Comparison of ENCODE assay signal across 16 cellular contexts in the genomic region with DNA sequence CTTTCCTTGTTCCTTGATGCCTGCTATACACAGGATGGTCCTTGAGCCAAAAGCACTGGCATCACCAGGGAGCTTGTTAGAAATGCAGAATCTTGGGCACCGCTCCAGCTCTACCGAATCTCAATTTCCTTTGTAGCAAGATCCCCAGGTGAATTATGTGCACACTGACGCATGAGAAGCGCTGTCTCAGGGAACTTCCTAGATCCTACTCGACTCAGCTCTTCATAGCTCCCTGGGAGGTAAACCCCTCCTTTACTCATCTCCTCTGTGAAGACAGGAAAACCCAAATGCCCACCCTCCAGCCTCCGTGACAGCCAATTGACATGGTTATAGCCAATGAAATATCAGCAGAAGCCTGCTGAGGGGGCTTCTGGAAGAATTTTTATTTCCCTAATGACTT. TPM values are rescaled to one million over a fixed set of nuclear protein-coding genes. Genes with fewer than 3 reads are reported as not detected.
DNase-seq lines count a peak whose midpoint lies in the region; ATAC-seq, FAIRE-seq and TF ChIP-seq lines count a peak whose summit lies in the region.
"Had no signal": no experiment of that assay in that cellular context is flagged by ENCODE, and none has a peak within 500 bp of the region (broad histone marks: within the 10 kb centered on the region; RNA-seq: fewer than 3 reads in every experiment).

No MANE protein-coding gene starts in this region.

- peak overlapping the region; percentile 83 for H3K9ac ChIP-seq in mammary epithelial cell (ENCODE audit: insufficient read depth, low read length)

- H3K4me1 ChIP-seq in mammary epithelial cell (ENCODE audit: insufficient read depth, low read length): peaks cover 68% of the 10 kb centered on the region

- peaks cover 39% of the 10 kb centered on the region for H3K36me3 Mint-ChIP-seq in Calu3 (ENCODE audit: insufficient read depth, unreplicated experiment)
- no peaks in the 10 kb centered on the region for H3K36me3 Mint-ChIP-seq in mesothelial cell of epicardium
- H3K36me3 Mint-ChIP-seq: CD4-positive, CD25-positive, alpha-beta regulatory T cell; naive B cell had no signal

- H3K9me3 ChIP-seq in mammary epithelial cell (replicated peaks; ENCODE audit: insufficient read depth, low read length): no peaks in the 10 kb centered on the region

- H3K79me2 ChIP-seq in mammary epithelial cell (ENCODE audit: insufficient read depth, low read length): peaks cover 85% of the 10 kb centered on the region

- peaks cover 31% of the 10 kb centered on the region for H3K4me1 Mint-ChIP-seq in Calu3 (ENCODE audit: low read depth, unreplicated experiment)
- H3K4me1 Mint-ChIP-seq in mesothelial cell of epicardium: peaks cover 37% of the 10 kb centered on the region

- intact Hi-C loops in Calu3 (cut with micrococcal nuclease; ENCODE audit: unreplicated experiment): loop anchor here (10.0 kb wide), 1 partner anchor 60 kb away; no protein-coding TSS in a partner anchor
- intact Hi-C loops in mammary epithelial cell (cut with micrococcal nuclease): loop anchor here (1.0 to 2.0 kb wide), 2 partner anchors 26 to 62 kb away; no protein-coding TSS in a partner anchor

- no peaks in the 10 kb centered on the region for H3K27me3 ChIP-seq in mammary epithelial cell (ENCODE audit: insufficient read depth, low read length)
- H3K27me3 ChIP-seq: cardiac muscle cell had no signal

- no peaks in the 10 kb centered on the region for H4K20me1 ChIP-seq in mammary epithelial cell (ENCODE audit: insufficient read depth, low read length)

- TF ChIP-seq CTCF in Calu3 (IDR thresholded peaks at IDR 0.05; ENCODE audit: unreplicated experiment) (no peak), mammary epithelial cell (conservative IDR thresholded peaks at IDR 0.05 in 1 of 2, IDR thresholded peaks at IDR 0.05 in 1 of 2; ENCODE audit: extremely low read depth in 1 of 2, insufficient read depth in 1 of 2, low read depth in 1 of 2, low read length in 2 of 2) (no peak), mesothelial cell of epicardium (IDR thresholded peaks at IDR 0.05; ENCODE audit: unreplicated experiment) (no peak)

- H3K27ac ChIP-seq in mammary epithelial cell (ENCODE audit: insufficient read depth, low read depth, low read length): peak overlapping the region; percentile 99
- H3K27ac ChIP-seq: cardiac muscle cell had no signal

- in situ Hi-C loops in mammary epithelial cell (cut with MboI; ENCODE audit: low sequenced_read_pairs in 2 of 2): no loop called here

- TF ChIP-seq POLR2A in GM12891 (IDR thresholded peaks at IDR 0.05; ENCODE audit: low read depth, low read length): no peak

- H3K27me3 Mint-ChIP-seq in Calu3 (ENCODE audit: unreplicated experiment): no peaks in the 10 kb centered on the region
- no peaks in the 10 kb centered on the region for H3K27me3 Mint-ChIP-seq in mesothelial cell of epicardium (ENCODE audit: low read depth)
- H3K27me3 Mint-ChIP-seq: activated T-helper 17 cell treated with anti-CD3 and anti-CD28 coated beads, Interleukin-2, amount 50 U/mL, for 72 hours; CD4-positive, CD25-positive, alpha-beta regulatory T cell; naive B cell had no signal

- dilution Hi-C loops in mammary epithelial cell (cut with HindIII; ENCODE audit: low sequenced_read_pairs): no loop called here

- DNase-seq in Calu3 (no peak), NCI-H146 (lab: John Stamatoyannopoulos, UW) (peak; percentile 74), mammary epithelial cell (peak; percentile 92), mesothelial cell of epicardium (ENCODE audit: low spot score in 2 of 2, unreplicated experiment in 2 of 2) (no peak), GM12891 (ENCODE audit: insufficient read length, low spot score) (no peak), EL (no peak), NCI-H2107 (lab: John Stamatoyannopoulos, UW) (no peak)
- DNase-seq: CD4-positive, CD25-positive, alpha-beta regulatory T cell; naive B cell; stimulated activated CD4-positive, alpha-beta T cell treated with anti-CD3 and anti-CD28 coated beads, Interleukin-12 subunit alpha, Interleukin-12 subunit beta, amount 100 ng/mL, for 4 hours had no signal

- H3K36me3 ChIP-seq in mammary epithelial cell (ENCODE audit: insufficient read depth, low read length): no peaks in the 10 kb centered on the region
- H3K36me3 ChIP-seq: cardiac muscle cell had no signal

- peak overlapping the region; percentile 45 for H3K27ac Mint-ChIP-seq in Calu3 (ENCODE audit: unreplicated experiment)
- H3K27ac Mint-ChIP-seq in mesothelial cell of epicardium: peak overlapping the region; percentile 18
- H3K27ac Mint-ChIP-seq: activated T-helper 17 cell treated with anti-CD3 and anti-CD28 coated beads, Interleukin-2, amount 50 U/mL, for 72 hours; CD4-positive, CD25-positive, alpha-beta regulatory T cell; naive B cell had no signal

- peak overlapping the region; percentile 25 for H3K4me3 Mint-ChIP-seq in Calu3 (ENCODE audit: low read depth, unreplicated experiment)
- no peak overlapping the region for H3K4me3 Mint-ChIP-seq in mesothelial cell of epicardium
- H3K4me3 Mint-ChIP-seq: activated T-helper 17 cell treated with anti-CD3 and anti-CD28 coated beads, Interleukin-2, amount 50 U/mL, for 72 hours had no signal

- H3K4me2 ChIP-seq in mammary epithelial cell (ENCODE audit: insufficient read depth, low read depth, low read length): peak overlapping the region; percentile 91

- BruUV-seq in Calu3 (replicated peaks; lab: Mats Ljungman, UMichigan) (no TSS peak), mammary epithelial cell (replicated peaks; lab: Mats Ljungman, UMichigan) (TSS peak; percentile 8)

- H2AFZ ChIP-seq in mammary epithelial cell (ENCODE audit: low read depth, low read length): no peak overlapping the region

- 4% methylated on average over 4 of the region's 6 CpGs for whole genome bisulfite sequencing in mammary epithelial cell (ENCODE audit: low coverage, missing lambda C conversion rate)

- H3K4me3 ChIP-seq in mammary epithelial cell (replicated peaks in 1 of 3; ENCODE audit: insufficient read depth in 1 of 3, low read depth in 2 of 3, low read length in 3 of 3): peak overlapping the region in 2 of 3 experiments; percentile 2 to 3
- H3K4me3 ChIP-seq: cardiac muscle cell, K562 had no signal

- no peak for FAIRE-seq in GM12891 (lab: Jason Lieb, UNC)
- FAIRE-seq: K562 had no signal

- ATAC-seq in GM21717 (IDR thresholded peaks at IDR 0.05; ENCODE audit: unreplicated experiment): no peak
- ATAC-seq: activated CD4-positive, CD25-positive, alpha-beta regulatory T cell treated with anti-CD3 and anti-CD28 coated beads, Interleukin-2, amount 50 U/mL, for 24 hours; activated T-helper 17 cell treated with anti-CD3 and anti-CD28 coated beads, Interleukin-2, amount 50 U/mL, for 72 hours; K562 had no signal

- no peaks in the 10 kb centered on the region for H3K9me3 Mint-ChIP-seq in Calu3 (ENCODE audit: low read depth, unreplicated experiment)
- H3K9me3 Mint-ChIP-seq in mesothelial cell of epicardium: no peaks in the 10 kb centered on the region
- H3K9me3 Mint-ChIP-seq: activated T-helper 17 cell treated with anti-CD3 and anti-CD28 coated beads, Interleukin-2, amount 50 U/mL, for 72 hours; naive B cell had no signal

- CTCF ChIA-PET in Calu3 (lab: Charles Lee) (no interaction called here), mammary epithelial cell (lab: Charles Lee; ENCODE audit: low non-redundant PET) (no interaction called here)

TF ChIP-seq in GM12891, 5 proteins besides CTCF, POLR2A, EP300 and RAD21:
- TF ChIP-seq PAX5 (IDR thresholded peaks at IDR 0.05; ENCODE audit: insufficient read depth, low read length, severe bottlenecking) (no peak), POU2F2 (IDR thresholded peaks at IDR 0.05; ENCODE audit: low read depth, low read length) (no peak), POLR2AphosphoS5 (IDR thresholded peaks at IDR 0.05; ENCODE audit: low read depth, low read length) (no peak), SPI1 (IDR thresholded peaks at IDR 0.05; ENCODE audit: low read depth, low read length) (no peak), TAF1 (IDR thresholded peaks at IDR 0.05; ENCODE audit: low read depth, low read length) (no peak)

RNA-seq across cellular contexts. Expression of gene USP31, which starts 4.1 kb away (rescaled TPM):
- total RNA-seq in Calu3 (2022) (19.4 and 23.6 TPM in 2 replicates), mammary epithelial cell (10 to 100 TPM; 30.5 to 36.2 TPM), mesothelial cell of epicardium (12.3 to 13.7 TPM (median 13.0 TPM) in 3 replicates)
- 16.5 TPM for polyA plus RNA-seq in mammary epithelial cell
- 27.6 TPM for polyA minus RNA-seq in mammary epithelial cell
- 0.83 TPM for polyA plus RNA-seq in GM12891 (2012; ENCODE audit: low read depth, missing spikeins)

RNA-seq across cellular contexts. Expression of gene SCNN1G, which starts 37.4 kb away (rescaled TPM):
- total RNA-seq in Calu3 (2022) (not detected in 2 replicates), mammary epithelial cell (1 to 10 TPM; 1.2 to 4.7 TPM), mesothelial cell of epicardium (0.09 TPM in 1 of 3 replicates, not detected in the others)
- 0.96 TPM for polyA plus RNA-seq in mammary epithelial cell
- polyA minus RNA-seq in mammary epithelial cell: 1.5 TPM
- polyA plus RNA-seq in GM12891 (2012; ENCODE audit: low read depth, missing spikeins): not detected
- total RNA-seq: activated T-helper 17 cell treated with anti-CD3 and anti-CD28 coated beads, Interleukin-2, amount 50 U/mL, for 72 hours; cardiac muscle cell; CD4-positive, CD25-positive, alpha-beta regulatory T cell; fibroblast of lung; K562 had no signal
- polyA plus RNA-seq: cardiac muscle cell; CD4-positive, CD25-positive, alpha-beta regulatory T cell; fibroblast of lung; K562 had no signal

Comparison
In these comparisons a context has a peak if more than half of its experiments do, and no peak if none do; other contexts are left out.
1. DNase-seq: peak in NCI-H146 (single experiment) and mammary epithelial cell (single experiment); none in Calu3 (single experiment), mesothelial cell of epicardium (0 of 2), GM12891 (single experiment), EL (single experiment) and NCI-H2107 (single experiment).